In genomic region chr2:207635468-207636200, GRCh38 we compare ENCODE assay signal across 17 cellular contexts. TPM values are rescaled to one million over a fixed set of nuclear protein-coding genes. Genes with fewer than 3 reads are reported as not detected.
DNase-seq lines count a peak whose midpoint lies in the region; ATAC-seq, FAIRE-seq and TF ChIP-seq lines count a peak whose summit lies in the region.
"Had no signal": no experiment of that assay in that cellular context is flagged by ENCODE, and none has a peak within 500 bp of the region (broad histone marks: within the 10 kb centered on the region; RNA-seq: fewer than 3 reads in every experiment).

No MANE protein-coding gene starts in this region.

- no peaks in the 10 kb centered on the region for H3K9me2 ChIP-seq in SK-N-SH

- H3K9me3 ChIP-seq in HepG2 (ENCODE audit: low read length), result peaks cover 8% of the 10 kb centered on the region; the same call in 1 of the 2 replicates
- H3K9me3 ChIP-seq in right lobe of liver, result no peaks in the 10 kb centered on the region
- H3K9me3 ChIP-seq in SK-N-SH, result no peaks in the 10 kb centered on the region
- no peaks in the 10 kb centered on the region for H3K9me3 ChIP-seq in ovary

- H2AFZ ChIP-seq in HepG2 (ENCODE audit: low read length), result no peak overlapping the region
- H2AFZ ChIP-seq in SK-N-SH (ENCODE audit: low read depth), result no peak overlapping the region

- 50% methylated on average over 11 of the region's 11 CpGs for WGBS in HepG2 (ENCODE audit: low lambda C conversion rate)
- WGBS in right lobe of liver (ENCODE audit: insufficient coverage, low coverage, low lambda C conversion rate, missing lambda C conversion rate), result 67% methylated on average over 6 of the region's 11 CpGs
- WGBS in SK-N-SH (ENCODE audit: low lambda C conversion rate), result 75% methylated on average over 9 of the region's 11 CpGs
- WGBS in ovary, 3 donors, result 84 to 87% (median 85%) methylated on average over 11 of the region's 11 CpGs

- H3K27ac ChIP-seq in HepG2 (ENCODE audit: extremely low read length, insufficient read depth, low read length), result no peak overlapping the region
- H3K27ac ChIP-seq in right lobe of liver, result no peak overlapping the region
- no peak overlapping the region for H3K27ac ChIP-seq in SK-N-SH (ENCODE audit: low read depth in 2 of 2, low read length in 1 of 2)
- no peak overlapping the region for H3K27ac ChIP-seq in ovary
- H3K27ac ChIP-seq: tibial nerve had no signal

- H3F3A ChIP-seq in SK-N-SH (replicated peaks; ENCODE audit: insufficient read depth), result peaks cover 4% of the 10 kb centered on the region

- POLR2A ChIA-PET in HepG2 (lab: Yijun Ruan, JAX), result no interaction called here
- POLR2A ChIA-PET in SK-N-SH (lab: Yijun Ruan, JAX), result interaction anchor here (1.0 to 1.6 kb wide), 2 partner anchors 10 to 11 kb away, joined by 3 to 6 read pairs; partner anchors contain the start of gene METTL21A

- TF ChIP-seq CTCF in HepG2 (CRISPR knock-in tag; IDR thresholded peaks at IDR 0.05), result no peak
- no peak for TF ChIP-seq CTCF in right lobe of liver (IDR thresholded peaks at IDR 0.05)
- TF ChIP-seq CTCF in SK-N-SH (IDR thresholded peaks at IDR 0.05), result no peak
- no peak for TF ChIP-seq CTCF in fibroblast of mammary gland (conservative IDR thresholded peaks at IDR 0.05; ENCODE audit: control insufficient read depth, insufficient read depth, low read depth, low read length)
- no peak for TF ChIP-seq CTCF in ovary (IDR thresholded peaks at IDR 0.05)

- intact Hi-C loops in HepG2 (cut with micrococcal nuclease; ENCODE audit: unreplicated experiment), result no loop called here
- intact Hi-C loops in right lobe of liver (cut with DNase I), result loop anchor here in 1 of 2 donors (10.0 kb wide), 2 partner anchors 59 to 111 kb away; partner anchors contain the start of gene CREB1
- intact Hi-C loops in ovary (cut with DNase I), result no loop called here

- ATAC-seq in HepG2, result peak; percentile 30
- no peak for ATAC-seq in right lobe of liver
- no peak for ATAC-seq in HG03025 (IDR thresholded peaks at IDR 0.05; ENCODE audit: low FRiP score, unreplicated experiment)
- ATAC-seq: activated CD4-positive, alpha-beta T cell treated with anti-CD3 and anti-CD28 coated beads for 36 hours; sciatic nerve; T-cell had no signal

- H3K9ac ChIP-seq in HepG2 (ENCODE audit: insufficient read depth, low read depth, low read length), result no peak overlapping the region
- H3K9ac ChIP-seq in SK-N-SH, result no peak overlapping the region

- FAIRE-seq in HepG2 (lab: Jason Lieb, UNC) (no peak), urothelium cell line (lab: Jason Lieb, UNC) (no peak)
- FAIRE-seq: GM18507 had no signal

- TF ChIP-seq RAD21 in HepG2 (CRISPR knock-in tag; IDR thresholded peaks at IDR 0.05) (no peak), SK-N-SH (IDR thresholded peaks at IDR 0.05; ENCODE audit: low read length) (no peak)

- DNase-seq in HepG2 (ENCODE audit: low spot score), result no peak
- no peak for DNase-seq in right lobe of liver
- no peak for DNase-seq in SK-N-SH
- peak; percentile 6 for DNase-seq in fibroblast of mammary gland (ENCODE audit: low read depth)
- peak; percentile 28 for DNase-seq in urothelium cell line (ENCODE audit: low spot score)
- no peak for DNase-seq in effector CD8-positive, alpha-beta T cell (lab: John Stamatoyannopoulos, UW)
- no peak for DNase-seq in ovary
- DNase-seq: activated CD4-positive, alpha-beta T cell treated with anti-CD3 and anti-CD28 coated beads for 36 hours; activated naive CD4-positive, alpha-beta T cell treated with anti-CD3 and anti-CD28 coated beads, Interleukin-2, amount 10 ng/mL, durations not matched to agents 7 days and 5 days; effector CD4-positive, alpha-beta T cell; NCI-H1092; NCI-H2171; T-cell had no signal

- no peak for TF ChIP-seq EP300 in HepG2 (IDR thresholded peaks at IDR 0.05; ENCODE audit: low read depth in 2 of 2, low read length in 2 of 2)
- no peak for TF ChIP-seq EP300 in HepG2 (CRISPR knock-in tag; IDR thresholded peaks at IDR 0.05; ENCODE audit: borderline replicate concordance)
- no peak for TF ChIP-seq EP300 in SK-N-SH (IDR thresholded peaks at IDR 0.05; ENCODE audit: borderline replicate concordance in 1 of 2, low read depth in 1 of 2, low read length in 1 of 2)
- no peak for TF ChIP-seq EP300 in ovary (IDR thresholded peaks at IDR 0.05)

- no TSS peak for BruUV-seq in HepG2 (replicated peaks; lab: Mats Ljungman, UMichigan)

- in situ Hi-C loops in HepG2 (cut with HindIII; ENCODE audit: extremely low pct_ligation_motif_present, low pct_unique_long_range_greater_than_20kb), result no loop called here

- H3K4me1 ChIP-seq in HepG2 (ENCODE audit: insufficient read depth, low read length) (peaks cover 19% of the 10 kb centered on the region), right lobe of liver (peaks cover 0 to 12% (median 3%) of the 10 kb centered on the region in 4 donors), SK-N-SH (ENCODE audit: control insufficient read depth in 1 of 2, insufficient read depth in 2 of 2, low read depth in 1 of 2, low read length in 1 of 2) (no peaks in the 10 kb centered on the region), ovary (ENCODE audit: insufficient read depth) (no peaks in the 10 kb centered on the region)
- H3K4me1 ChIP-seq: tibial nerve had no signal

- H3K27me3 ChIP-seq in HepG2 (ENCODE audit: control insufficient read depth in 1 of 2, insufficient read depth in 2 of 2, low read length in 2 of 2), result no peaks in the 10 kb centered on the region; a peak in 3 of 5 replicates
- no peaks in the 10 kb centered on the region for H3K27me3 ChIP-seq in right lobe of liver
- no peaks in the 10 kb centered on the region for H3K27me3 ChIP-seq in SK-N-SH (ENCODE audit: insufficient read depth)
- H3K27me3 ChIP-seq in ovary, result no peaks in the 10 kb centered on the region
- H3K27me3 ChIP-seq: tibial nerve had no signal

- H3K36me3 ChIP-seq in HepG2 (replicated peaks in 1 of 2; ENCODE audit: control insufficient read depth in 1 of 2, insufficient read depth in 2 of 2, low read length in 2 of 2), result no peaks in the 10 kb centered on the region
- no peaks in the 10 kb centered on the region for H3K36me3 ChIP-seq in right lobe of liver
- no peaks in the 10 kb centered on the region for H3K36me3 ChIP-seq in SK-N-SH (replicated peaks in 1 of 2; ENCODE audit: control insufficient read depth in 1 of 2, insufficient read depth in 2 of 2, low read length in 1 of 2)
- H3K36me3 ChIP-seq in ovary, result no peaks in the 10 kb centered on the region
- H3K36me3 ChIP-seq: tibial nerve had no signal

- H4K20me1 ChIP-seq in HepG2 (ENCODE audit: insufficient read depth, low read length), result no peaks in the 10 kb centered on the region
- no peaks in the 10 kb centered on the region for H4K20me1 ChIP-seq in SK-N-SH (ENCODE audit: insufficient read depth)

- H3K4me3 ChIP-seq in HepG2 (replicated peaks in 1 of 3; ENCODE audit: insufficient read depth in 1 of 3, low read depth in 2 of 3, low read length in 3 of 3) (no peak overlapping the region), right lobe of liver (no peak overlapping the region), SK-N-SH (ENCODE audit: low read depth in 2 of 2, low read length in 1 of 2) (no peak overlapping the region), fibroblast of mammary gland (ENCODE audit: control insufficient read depth, low read depth, low read length) (no peak overlapping the region), ovary (no peak overlapping the region)
- H3K4me3 ChIP-seq: tibial nerve had no signal

- no peak for TF ChIP-seq POLR2A in HepG2 (IDR thresholded peaks at IDR 0.05; ENCODE audit: insufficient read depth in 1 of 2, low read depth in 2 of 2, low read length in 2 of 2)
- no peak for TF ChIP-seq POLR2A in right lobe of liver (IDR thresholded peaks at IDR 0.05)
- TF ChIP-seq POLR2A in ovary (IDR thresholded peaks at IDR 0.05), result no peak

- H3K79me2 ChIP-seq in HepG2 (ENCODE audit: insufficient read depth, low read length) (no peaks in the 10 kb centered on the region), SK-N-SH (ENCODE audit: insufficient read depth) (no peaks in the 10 kb centered on the region)

- no peak overlapping the region for H3K4me2 ChIP-seq in HepG2 (ENCODE audit: low read depth, low read length)
- no peak overlapping the region for H3K4me2 ChIP-seq in SK-N-SH

- CTCF ChIA-PET in HepG2 (lab: Yijun Ruan, JAX; ENCODE audit: low intra/inter-chr PET ratio, low total read pairs), result no interaction called here
- CTCF ChIA-PET in SK-N-SH (lab: Yijun Ruan, JAX), result interaction anchor here (3.8 kb wide), 1 partner anchor 9 kb away, joined by 15 read pairs; no protein-coding TSS in a partner anchor

TF ChIP-seq in HepG2, 621 proteins besides CTCF, POLR2A, EP300 and RAD21 (continues in another document):
- no peak for TF ChIP-seq PAF1 (CRISPR knock-in tag; IDR thresholded peaks at IDR 0.05)

TF ChIP-seq in SK-N-SH, 30 proteins besides CTCF, POLR2A, EP300 and RAD21 (continues in another document):
- 0 out of 2 replicates have a peak, but pooled peaks have one; percentile 37 for TF ChIP-seq FOSL2 (IDR thresholded peaks at IDR 0.05; ENCODE audit: borderline replicate concordance, low read depth)

RNA-seq across cellular contexts. Expression of gene METTL21A, which starts 10.4 kb away (rescaled TPM):
- total RNA-seq in HepG2 (2016; rRNA removed; fragmentation: Illumina TruSeq; extraction: Trizol) (61.2 and 65.1 TPM in 2 replicates), right lobe of liver (10 to 100 TPM in 3 of 6 experiments, 1 to 10 TPM in 3; 7.2 to 24.1 (median 9.8) TPM), ovary (10 to 100 TPM in 5 of 7 donors, 1 to 10 TPM in 2; 8.3 to 32.9 (median 11.2) TPM)
- total RNA-seq in HepG2 (2016; cell fraction: cytosol; rRNA removed; fragmentation: Illumina TruSeq; extraction: Trizol; ENCODE audit: low read depth), result 110 and 117 TPM in 2 replicates
- 62.0 and 64.9 TPM in 2 replicates for total RNA-seq in HepG2 (2016; cell fraction: insoluble cytoplasmic fraction; rRNA removed; fragmentation: Illumina TruSeq; extraction: Trizol)
- total RNA-seq in HepG2 (2016; cell fraction: membrane; rRNA removed; fragmentation: Illumina TruSeq; extraction: Trizol), result 135 and 136 TPM in 2 replicates
- total RNA-seq in HepG2 (2016; cell fraction: nucleus; rRNA removed; fragmentation: Illumina TruSeq; extraction: Trizol), result 39.0 and 46.9 TPM in 2 replicates
- polyA plus RNA-seq in HepG2 (2011; rRNA removed) (36.7 and 42.4 TPM in 2 replicates), SK-N-SH (2012; rRNA removed) (18.7 and 19.4 TPM in 2 replicates), ovary (10 to 100 TPM; 12.2 to 16.7 TPM)
- polyA plus RNA-seq in HepG2 (2011; cell fraction: cytosol; rRNA removed), result 38.0 and 38.7 TPM in 2 replicates
- 13.1 and 16.8 TPM in 2 replicates for polyA plus RNA-seq in HepG2 (2011; cell fraction: nucleus; rRNA removed)
- 43.7 and 48.9 TPM in 2 replicates for polyA plus RNA-seq in HepG2 (2012)
- 134 and 160 TPM in 2 replicates for polyA plus RNA-seq in HepG2 (2016; cell fraction: cytosol; fragmentation: Illumina TruSeq; extraction: Trizol; ENCODE audit: low read depth)
- 66.9 and 74.4 TPM in 2 replicates for polyA plus RNA-seq in HepG2 (2016; cell fraction: insoluble cytoplasmic fraction; fragmentation: Illumina TruSeq; extraction: Trizol; ENCODE audit: low read depth)
- 130 and 138 TPM in 2 replicates for polyA plus RNA-seq in HepG2 (2016; cell fraction: membrane; fragmentation: Illumina TruSeq; extraction: Trizol; ENCODE audit: low read depth)
- polyA plus RNA-seq in HepG2 (2016; cell fraction: nucleus; fragmentation: Illumina TruSeq; extraction: Trizol; ENCODE audit: insufficient read depth, low read depth), result 69.6 and 71.3 TPM in 2 replicates
- 10.4 and 23.3 TPM in 2 replicates for polyA minus RNA-seq in HepG2 (2011; rRNA and poly(A)+ RNA removed; ENCODE audit: low replicate concordance)
- 19.6 and 24.8 TPM in 2 replicates for polyA minus RNA-seq in HepG2 (2011; cell fraction: cytosol; rRNA and poly(A)+ RNA removed)
- polyA minus RNA-seq in HepG2 (2011; cell fraction: nucleus; rRNA and poly(A)+ RNA removed), result 22.7 and 31.5 TPM in 2 replicates
- 19.9 and 23.3 TPM in 2 replicates for polyA plus RNA-seq in SK-N-SH (2012; cell fraction: cytosol; rRNA removed)
- 9.5 and 10.2 TPM in 2 replicates for polyA plus RNA-seq in SK-N-SH (2012; cell fraction: nucleus; rRNA removed)

Comparison
In these comparisons a context has a peak if more than half of its experiments do, and no peak if none do; other contexts are left out.
1. DNase-seq: peak in fibroblast of mammary gland (single experiment) and urothelium cell line (single experiment); none in HepG2 (single experiment), right lobe of liver (0 of 3), SK-N-SH (single experiment), effector CD8-positive, alpha-beta T cell (single experiment) and ovary (0 of 5).
2. Of the 25 proteins assayed by ChIP-seq in both HepG2 and SK-N-SH: peak only in HepG2: none; only in SK-N-SH: none; in both: FOSL2; in neither: 24.